Comparison of ENCODE assay signal across 22 cellular contexts in the genomic region with DNA sequence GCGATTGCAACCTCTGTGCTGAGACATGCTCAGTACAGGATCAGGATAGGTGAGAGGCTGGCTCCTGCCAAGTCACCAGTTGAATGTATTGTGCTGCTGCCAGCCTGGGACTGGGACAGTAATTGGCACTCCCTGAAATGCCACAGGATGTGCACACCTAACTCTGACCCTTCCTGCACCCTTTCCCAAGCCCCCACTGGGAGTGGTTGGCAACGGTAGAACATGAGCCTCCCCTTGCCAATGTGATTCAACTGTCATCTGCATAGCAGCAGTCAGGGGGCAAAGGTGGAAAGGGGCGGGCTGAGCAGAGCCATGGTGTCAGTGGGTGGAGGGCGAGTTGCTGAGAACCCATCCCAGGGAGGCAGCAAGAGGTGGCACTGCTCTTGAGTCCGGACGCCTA. TPM values are rescaled to one million over a fixed set of nuclear protein-coding genes. Genes with fewer than 3 reads are reported as not detected.
A peak's percentile ranks its signal among the peaks of the same experiment; 100 is the strongest.
DNase-seq lines count a peak whose midpoint lies in the region; ATAC-seq, FAIRE-seq and TF ChIP-seq lines count a peak whose summit lies in the region.
"Had no signal": no experiment of that assay in that cellular context is flagged by ENCODE, and none has a peak within 500 bp of the region (broad histone marks: within the 10 kb centered on the region; RNA-seq: fewer than 3 reads in every experiment).

No MANE protein-coding gene starts in this region.

- 67% methylated on average over 6 of the region's 6 CpGs for WGBS in right cardiac atrium
- WGBS in H1 (ENCODE audit: extremely low coverage in 1 of 2, insufficient coverage in 1 of 2, insufficient read length in 1 of 2, insufficient replicate concordance in 2 of 2, low coverage in 1 of 2, low lambda C conversion rate in 2 of 2, missing lambda C conversion rate in 1 of 2), 2 experiments = 87% methylated on average over 6 of the region's 6 CpGs; no CpG with 5 or more reads in 1 of the 2 experiments
- WGBS in esophagus muscularis mucosa = 79% methylated on average over 6 of the region's 6 CpGs

- no peaks in the 10 kb centered on the region for H3K79me2 ChIP-seq in H1 (ENCODE audit: control insufficient read depth in 1 of 2, insufficient read depth in 2 of 2, low read length in 2 of 2)

- H2BK12ac ChIP-seq in H1 (ENCODE audit: low read depth, low read length) = 0 out of 2 replicates have a peak overlapping the region, but pooled peaks have one; percentile 46

- H3K23ac ChIP-seq in H1 (ENCODE audit: insufficient read length) = no peak overlapping the region

- H2BK120ac ChIP-seq in H1 (replicated peaks; ENCODE audit: low read depth, low read length) = no peak overlapping the region

- no peaks in the 10 kb centered on the region for H3K4me1 ChIP-seq in right cardiac atrium (ENCODE audit: control insufficient read depth, insufficient read depth, low read length)
- 0 out of 7 replicates have a peak, but pooled peaks cover 0 to 3% (median 0%) of the 10 kb centered on the region in 4 experiments for H3K4me1 ChIP-seq in H1 (replicated peaks in 1 of 4; ENCODE audit: control insufficient read depth in 3 of 4, insufficient read depth in 4 of 4, low read length in 3 of 4)
- no peaks in the 10 kb centered on the region for H3K4me1 ChIP-seq in esophagus muscularis mucosa

- no peak overlapping the region for H4K5ac ChIP-seq in H1 (ENCODE audit: insufficient read length, low read depth, low read length)

- CTCF ChIA-PET in H1 (lab: Charles Lee; ENCODE audit: partially characterized antibody) = interaction anchor here (1.0 to 2.7 kb wide), 6 partner anchors 14 to 271 kb away, joined by 3 to 22 read pairs (median 4); no protein-coding TSS in a partner anchor

- H3K27me3 ChIP-seq in right cardiac atrium (ENCODE audit: control insufficient read depth, insufficient read depth) (no peaks in the 10 kb centered on the region), H1 (replicated peaks in 1 of 4; ENCODE audit: control insufficient read depth in 3 of 4, extremely low read depth in 1 of 4, insufficient read depth in 3 of 4, low read length in 3 of 4) (no peaks in the 10 kb centered on the region), esophagus muscularis mucosa (peaks cover 0 to 41% (median 0%) of the 10 kb centered on the region in 4 donors)

- H3K4ac ChIP-seq in H1 (replicated peaks; ENCODE audit: insufficient read length, low read depth, low read length) = no peak overlapping the region

- H3K4me3 ChIP-seq in right cardiac atrium (ENCODE audit: low read length) (no peak overlapping the region), H1 (ENCODE audit: extremely low read depth in 1 of 4, insufficient read depth in 2 of 4, low read depth in 3 of 4, low read length in 4 of 4) (no peak overlapping the region), esophagus muscularis mucosa (no peak overlapping the region)
- H3K4me3 ChIP-seq: PC-9 had no signal

- no peak overlapping the region for H2AFZ ChIP-seq in H1 (ENCODE audit: low read length)
- H2AFZ ChIP-seq: PC-9 had no signal

- H3K4me2 ChIP-seq in H1 (ENCODE audit: insufficient read depth in 1 of 2, low read depth in 2 of 2, low read length in 2 of 2) = no peak overlapping the region
- H3K4me2 ChIP-seq: KMS-11, PC-9 had no signal

- H3K9ac ChIP-seq in H1 (replicated peaks in 1 of 4; ENCODE audit: extremely low read depth in 1 of 4, low read depth in 3 of 4, low read length in 3 of 4) = no peak overlapping the region
- H3K9ac ChIP-seq: KMS-11 had no signal

- TF ChIP-seq CTCF in H1 (IDR thresholded peaks at IDR 0.05; ENCODE audit: control extremely low read depth in 1 of 3, insufficient read depth in 1 of 3, low read depth in 1 of 3, low read length in 3 of 3) (no peak), D721Med (IDR thresholded peaks at IDR 0.05; ENCODE audit: insufficient read depth, missing control alignments) (no peak), esophagus muscularis mucosa (IDR thresholded peaks at IDR 0.05) (no peak)

- POLR2A ChIA-PET in H1 (lab: Charles Lee; ENCODE audit: partially characterized antibody) = interaction anchor here (1.0 kb wide), 1 partner anchor 29 kb away, joined by 3 read pairs; no protein-coding TSS in a partner anchor

- H3K14ac ChIP-seq in H1 (ENCODE audit: insufficient read length) = no peak overlapping the region

- no peak for DNase-seq in Right ventricle myocardium superior
- no peak for DNase-seq in right cardiac atrium
- no peak for DNase-seq in H1 (ENCODE audit: low read depth in 1 of 2, low spot score in 2 of 2)
- DNase-seq in mucosa of gallbladder (ENCODE audit: low spot score) = peak; percentile 23
- no peak for DNase-seq in NCI-H2196 treated with DMSO at 0.1 percent for 48 hours (lab: John Stamatoyannopoulos, UW; ENCODE audit: unreplicated experiment)
- no peak for DNase-seq in D721Med (ENCODE audit: insufficient read length, low spot score)
- no peak for DNase-seq in SW 1271 (lab: John Stamatoyannopoulos, UW)
- DNase-seq in esophagus muscularis mucosa (ENCODE audit: extremely low spot score) = no peak
- DNase-seq: AML-193, GF-D8, GOT3, NCI-H1417 treated with DMSO at 0.1 percent for 48 hours, NCI-H187 treated with DMSO at 0.1 percent for 48 hours, NCI-H226, NCI-H524, NCI-H82 had no signal

- H3K18ac ChIP-seq in H1 (ENCODE audit: extremely low read depth, low read length) = peak overlapping the region; percentile 42; the same call in 1 of the 2 replicates

- intact Hi-C loops in Right ventricle myocardium superior (cut with DNase I) = no loop called here
- intact Hi-C loops in right cardiac atrium (cut with DNase I) = no loop called here
- intact Hi-C loops in esophagus muscularis mucosa (cut with DNase I) = no loop called here

- H3K36me3 ChIP-seq in H1 (ENCODE audit: control insufficient read depth in 2 of 4, insufficient read depth in 4 of 4, low read length in 3 of 4) = no peaks in the 10 kb centered on the region
- H3K36me3 ChIP-seq in esophagus muscularis mucosa = no peaks in the 10 kb centered on the region

- H3K27ac ChIP-seq in right cardiac atrium (ENCODE audit: low read length) (no peak overlapping the region), H1 (ENCODE audit: low read depth, low read length) (no peak overlapping the region), esophagus muscularis mucosa (replicated peaks in 1 of 4) (no peak overlapping the region)
- H3K27ac ChIP-seq: 22Rv1, KMS-11, PC-9 had no signal

- TF ChIP-seq EP300 in H1 (IDR thresholded peaks at IDR 0.05; ENCODE audit: borderline replicate concordance in 1 of 2, low read depth in 2 of 2, low read length in 2 of 2) (no peak), esophagus muscularis mucosa (IDR thresholded peaks at IDR 0.05) (no peak)

- H2BK20ac ChIP-seq in H1 (ENCODE audit: low read length) = no peak overlapping the region

- H2BK15ac ChIP-seq in H1 (ENCODE audit: low read length) = no peak overlapping the region

- peak overlapping the region; percentile 35; the same call in 1 of the 2 replicates for H4K8ac ChIP-seq in H1 (ENCODE audit: extremely low read depth, insufficient read depth, low read length)

- H3K79me1 ChIP-seq in H1 (ENCODE audit: low read depth, low read length) = no peaks in the 10 kb centered on the region

- H3K9me3 ChIP-seq in right cardiac atrium (ENCODE audit: control insufficient read depth, low read length) (no peaks in the 10 kb centered on the region), H1 (ENCODE audit: insufficient read depth in 2 of 2, low read depth in 1 of 2, low read length in 1 of 2) (no peaks in the 10 kb centered on the region), esophagus muscularis mucosa (no peaks in the 10 kb centered on the region)

- ATAC-seq in Right ventricle myocardium superior (ENCODE audit: poor library complexity) = peak; percentile 45
- no peak for ATAC-seq in right cardiac atrium

- TF ChIP-seq POLR2A in H1 (IDR thresholded peaks at IDR 0.05; ENCODE audit: control extremely low read depth in 1 of 2, low read depth in 2 of 2, low read length in 2 of 2) = no peak
- no peak for TF ChIP-seq POLR2A in esophagus muscularis mucosa (IDR thresholded peaks at IDR 0.05; ENCODE audit: low read depth)

- H3K56ac ChIP-seq in H1 (replicated peaks; ENCODE audit: insufficient read length, low read depth, low read length) = no peak overlapping the region

- H2AK5ac ChIP-seq in H1 (ENCODE audit: low read depth, low read length) = no peak overlapping the region

- no peak overlapping the region for H4K91ac ChIP-seq in H1 (replicated peaks; ENCODE audit: insufficient read length, low read length)

- no peak for FAIRE-seq in H1 (lab: Jason Lieb, UNC)
- FAIRE-seq in D721Med (lab: Jason Lieb, UNC) = no peak
- FAIRE-seq: GM19239 had no signal

- no peak for TF ChIP-seq RAD21 in H1 (IDR thresholded peaks at IDR 0.05 in 1 of 2, conservative IDR thresholded peaks at IDR 0.05 in 1 of 2; ENCODE audit: low read depth in 2 of 2, low read length in 2 of 2)

- no peaks in the 10 kb centered on the region for H3K23me2 ChIP-seq in H1 (ENCODE audit: low read depth, low read length)

- no peaks in the 10 kb centered on the region for H4K20me1 ChIP-seq in H1 (replicated peaks in 1 of 2; ENCODE audit: control insufficient read depth in 1 of 2, insufficient read depth in 2 of 2, low read length in 2 of 2)

- no peak overlapping the region for H2BK5ac ChIP-seq in H1 (ENCODE audit: low read depth, low read length)

RNA-seq across cellular contexts. Expression of gene SPINT3, which starts 15.4 kb away (rescaled TPM):
- total RNA-seq in Right ventricle myocardium superior (not detected), right cardiac atrium (not detected), mucosa of gallbladder (not detected), esophagus muscularis mucosa (not detected)
- polyA plus RNA-seq in right cardiac atrium (not detected), H1 (2011; rRNA removed) (not detected in 2 replicates)
- not detected in 2 replicates for total RNA-seq in H1 (2021; fragmentation: NEBNext Ultra II Directional; extraction: Animal tissue kit (Norgen Biotek cat#: 25700))
- polyA plus RNA-seq in H1 (2011; cell fraction: cytosol; rRNA removed) = not detected
- polyA plus RNA-seq in H1 (2011; cell fraction: nucleus; rRNA removed) = not detected
- not detected in 4 replicates for polyA plus RNA-seq in H1 (2012, experiment 1 of 2)
- not detected for polyA plus RNA-seq in H1 (2012, experiment 2 of 2)
- polyA plus RNA-seq in H1 (2013, experiment 1 of 2) = not detected
- polyA plus RNA-seq in H1 (2013, experiment 2 of 2) = not detected
- not detected in 2 replicates for polyA minus RNA-seq in H1 (2011; rRNA and poly(A)+ RNA removed)
- polyA minus RNA-seq in H1 (2011; cell fraction: cytosol; rRNA and poly(A)+ RNA removed) = not detected
- polyA minus RNA-seq in H1 (2011; cell fraction: nucleus; rRNA and poly(A)+ RNA removed) = not detected
- total RNA-seq: M059J, PC-9, SK-MEL-5 had no signal

RNA-seq across cellular contexts. Expression of gene WFDC2, which starts 30.5 kb away (rescaled TPM):
- total RNA-seq in Right ventricle myocardium superior = 1.0 TPM
- 1 to 10 TPM; 1.1 to 2.7 (median 1.9) TPM for total RNA-seq in right cardiac atrium
- 2.6 TPM for polyA plus RNA-seq in right cardiac atrium
- total RNA-seq in H1 (2021; fragmentation: NEBNext Ultra II Directional; extraction: Animal tissue kit (Norgen Biotek cat#: 25700)) = 77.9 and 86.0 TPM in 2 replicates
- 137 and 156 TPM in 2 replicates for polyA plus RNA-seq in H1 (2011; rRNA removed)
- 70.3 TPM for polyA plus RNA-seq in H1 (2011; cell fraction: cytosol; rRNA removed)
- polyA plus RNA-seq in H1 (2011; cell fraction: nucleus; rRNA removed) = 109 TPM
- 77.0 to 158 TPM (median 148 TPM) in 4 replicates for polyA plus RNA-seq in H1 (2012, experiment 1 of 2)
- 183 TPM for polyA plus RNA-seq in H1 (2012, experiment 2 of 2)
- 338 TPM for polyA plus RNA-seq in H1 (2013, experiment 1 of 2)
- 373 TPM for polyA plus RNA-seq in H1 (2013, experiment 2 of 2)
- 26.0 and 32.4 TPM in 2 replicates for polyA minus RNA-seq in H1 (2011; rRNA and poly(A)+ RNA removed)
- polyA minus RNA-seq in H1 (2011; cell fraction: cytosol; rRNA and poly(A)+ RNA removed) = 52.3 TPM
- polyA minus RNA-seq in H1 (2011; cell fraction: nucleus; rRNA and poly(A)+ RNA removed) = 24.4 TPM
- total RNA-seq in mucosa of gallbladder = 144 TPM
- total RNA-seq in esophagus muscularis mucosa = 1 to 10 TPM in 2 of 4 donors, not detected in 2; 2.1 to 2.6 TPM
- total RNA-seq: M059J, SK-MEL-5 had no signal

RNA-seq across cellular contexts. Expression of gene WFDC6, which starts 39.3 kb away (rescaled TPM):
- not detected for total RNA-seq in Right ventricle myocardium superior
- total RNA-seq in right cardiac atrium = not detected
- polyA plus RNA-seq in right cardiac atrium = not detected
- not detected in 2 replicates for total RNA-seq in H1 (2021; fragmentation: NEBNext Ultra II Directional; extraction: Animal tissue kit (Norgen Biotek cat#: 25700))
- not detected in 2 replicates for polyA plus RNA-seq in H1 (2011; rRNA removed)
- polyA plus RNA-seq in H1 (2011; cell fraction: cytosol; rRNA removed) = not detected
- polyA plus RNA-seq in H1 (2011; cell fraction: nucleus; rRNA removed) = not detected
- not detected in 4 replicates for polyA plus RNA-seq in H1 (2012, experiment 1 of 2)
- not detected for polyA plus RNA-seq in H1 (2012, experiment 2 of 2)
- polyA plus RNA-seq in H1 (2013, experiment 1 of 2) = 0.10 TPM
- not detected for polyA plus RNA-seq in H1 (2013, experiment 2 of 2)
- not detected in 2 replicates for polyA minus RNA-seq in H1 (2011; rRNA and poly(A)+ RNA removed)
- not detected for polyA minus RNA-seq in H1 (2011; cell fraction: cytosol; rRNA and poly(A)+ RNA removed)
- polyA minus RNA-seq in H1 (2011; cell fraction: nucleus; rRNA and poly(A)+ RNA removed) = not detected
- not detected for total RNA-seq in mucosa of gallbladder
- total RNA-seq in esophagus muscularis mucosa = not detected
- total RNA-seq: M059J, PC-9, SK-MEL-5 had no signal

RNA-seq across cellular contexts. Expression of gene EPPIN, which starts 47.2 kb away (rescaled TPM):
- total RNA-seq in Right ventricle myocardium superior (not detected), right cardiac atrium (under 1 TPM in 1 of 4 donors, not detected in 3; 0.09 TPM), mucosa of gallbladder (not detected), esophagus muscularis mucosa (not detected)
- polyA plus RNA-seq in right cardiac atrium (not detected), H1 (2011; rRNA removed) (0.06 TPM in 1 of 2 replicates, not detected in the other)
- total RNA-seq in H1 (2021; fragmentation: NEBNext Ultra II Directional; extraction: Animal tissue kit (Norgen Biotek cat#: 25700)) = 0.13 TPM in 1 of 2 replicates, not detected in the other
- polyA plus RNA-seq in H1 (2011; cell fraction: cytosol; rRNA removed) = not detected
- 0.17 TPM for polyA plus RNA-seq in H1 (2011; cell fraction: nucleus; rRNA removed)
- polyA plus RNA-seq in H1 (2012, experiment 1 of 2) = 0.20 to 0.54 TPM (median 0.34 TPM) in 4 replicates
- 0.14 TPM for polyA plus RNA-seq in H1 (2012, experiment 2 of 2)
- 0.14 TPM for polyA plus RNA-seq in H1 (2013, experiment 1 of 2)
- 0.20 TPM for polyA plus RNA-seq in H1 (2013, experiment 2 of 2)
- polyA minus RNA-seq in H1 (2011; rRNA and poly(A)+ RNA removed) = not detected in 2 replicates
- polyA minus RNA-seq in H1 (2011; cell fraction: cytosol; rRNA and poly(A)+ RNA removed) = not detected
- polyA minus RNA-seq in H1 (2011; cell fraction: nucleus; rRNA and poly(A)+ RNA removed) = 0.20 TPM
- total RNA-seq: M059J, PC-9, SK-MEL-5 had no signal

Comparison
In these comparisons a context has a peak if more than half of its experiments do, and no peak if none do; other contexts are left out.
1. RNA of gene WFDC2, which starts 30.5 kb away (total RNA-seq): 144 TPM in mucosa of gallbladder (single experiment) and 77.9 to 86.0 TPM in H1; 2.1 to 2.6 TPM in esophagus muscularis mucosa, 1.1 to 2.7 TPM in right cardiac atrium and 1.0 TPM in Right ventricle myocardium superior (single experiment); every median in the first group is over 10 times any median in the second.